ENCODE assay signal across 8 cellular contexts in the genomic region with DNA sequence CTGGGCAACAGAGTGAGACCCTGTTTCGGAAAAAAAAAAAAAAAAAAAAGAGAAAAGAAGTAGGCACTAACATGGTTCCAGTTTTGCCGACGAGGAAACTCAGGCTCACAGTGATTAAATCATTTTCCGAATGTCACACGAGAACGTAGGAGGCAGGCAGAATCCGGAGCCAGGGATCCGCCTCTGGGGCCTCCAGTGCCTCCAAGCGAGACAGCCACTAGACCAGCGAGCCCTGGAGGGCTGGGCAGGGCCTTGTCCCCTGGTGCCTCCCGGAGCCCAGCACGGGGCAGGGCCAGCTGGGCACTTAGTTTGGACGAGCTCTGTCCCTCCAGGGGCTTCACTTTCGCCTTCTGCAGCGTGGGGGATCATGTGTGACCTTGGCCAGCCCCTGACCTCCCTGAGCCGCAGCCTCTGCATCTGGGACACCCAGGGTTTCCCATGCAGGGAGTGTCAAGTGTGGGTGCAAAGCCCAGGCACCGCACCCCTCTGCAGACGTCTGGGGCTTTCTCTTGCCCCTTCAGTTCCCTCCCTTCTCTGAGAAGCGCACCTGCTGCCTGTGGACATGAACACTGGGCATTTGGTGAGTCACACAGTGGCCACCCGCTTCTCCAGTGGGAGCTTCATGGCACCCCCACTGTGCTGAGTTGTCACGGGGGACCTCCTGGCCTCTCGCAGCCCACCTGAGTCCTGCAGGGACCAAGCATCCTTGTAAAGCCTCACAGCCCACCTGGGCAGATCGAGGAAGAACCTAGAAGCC.
DNase-seq lines count a peak whose midpoint lies in the region; ATAC-seq and TF ChIP-seq lines count a peak whose summit lies in the region.

No MANE protein-coding gene starts in this region.

- POLR2A ChIA-PET in MCF 10A (lab: Yijun Ruan, JAX): interaction anchor here (0.7 to 1.8 kb wide), 7 partner anchors 22 to 272 kb away, joined by 3 to 8 read pairs (median 3); partner anchors contain the start of gene RNU6ATAC

- no peak overlapping the region for H3K4me3 ChIP-seq in HL-60 (replicated peaks; ENCODE audit: insufficient read depth, low read length)
- peak overlapping the region; percentile 30 to 56 for H3K4me3 ChIP-seq in muscle layer of duodenum (ENCODE audit: low read depth in 1 of 2, low read length in 2 of 2)

- H3K36me3 ChIP-seq in muscle layer of duodenum (ENCODE audit: control insufficient read depth in 1 of 2, insufficient read depth in 2 of 2, low read length in 2 of 2): peaks cover 0 to 9% of the 10 kb centered on the region in 2 donors

- H3K36me3 Mint-ChIP-seq in MCF 10A (ENCODE audit: insufficient read depth, unreplicated experiment): peaks cover 65% of the 10 kb centered on the region

- BruUV-seq in MCF 10A (replicated peaks; lab: Mats Ljungman, UMichigan): no TSS peak

- H3K9me3 ChIP-seq in muscle layer of duodenum (ENCODE audit: control insufficient read depth in 1 of 2, low read length in 2 of 2): no peaks in the 10 kb centered on the region

- TF ChIP-seq CTCF in HL-60 (IDR thresholded peaks at IDR 0.05; ENCODE audit: insufficient read depth, low read length) (no peak), MCF 10A (IDR thresholded peaks at IDR 0.05; ENCODE audit: unreplicated experiment) (no peak)

- no peaks in the 10 kb centered on the region for H3K9me3 Mint-ChIP-seq in MCF 10A (ENCODE audit: unreplicated experiment)

- H3K4me1 Mint-ChIP-seq in MCF 10A (ENCODE audit: insufficient read depth, unreplicated experiment): peaks cover 27% of the 10 kb centered on the region

- CTCF ChIA-PET in MCF 10A (lab: Yijun Ruan, JAX): interaction anchor here (0.6 to 2.1 kb wide), 5 partner anchors 28 to 269 kb away, joined by 3 to 8 read pairs (median 3); no protein-coding TSS in a partner anchor

- peaks cover 18 to 78% of the 10 kb centered on the region in 2 donors for H3K4me1 ChIP-seq in muscle layer of duodenum (ENCODE audit: control insufficient read depth in 1 of 2, insufficient read depth in 2 of 2, low read length in 2 of 2)

- H3K27ac ChIP-seq in HL-60 (replicated peaks): peak overlapping the region; percentile 89
- peak overlapping the region; percentile 45 for H3K27ac ChIP-seq in muscle layer of duodenum (ENCODE audit: low read length)

- peak overlapping the region; percentile 45 for H3K4me3 Mint-ChIP-seq in MCF 10A (ENCODE audit: unreplicated experiment)

- DNase-seq in AG08395 (ENCODE audit: low spot score): peak; percentile 55
- DNase-seq in HL-60 (ENCODE audit: low read depth in 1 of 2, low spot score in 1 of 2): no peak
- peak; percentile 38 for DNase-seq in MCF 10A (ENCODE audit: unreplicated experiment)
- no peak for DNase-seq in activated gamma-delta T cell (lab: John Stamatoyannopoulos, UW)
- DNase-seq in activated effector memory CD4-positive, alpha-beta T cell treated with Interleukin-2 at 50 U/mL for 16 hours: no peak

- ATAC-seq in HG03442 (IDR thresholded peaks at IDR 0.05; ENCODE audit: unreplicated experiment): no peak
- ATAC-seq in GM18511 (IDR thresholded peaks at IDR 0.05; ENCODE audit: unreplicated experiment): no peak

- peak overlapping the region; percentile 72 for H3K27ac Mint-ChIP-seq in MCF 10A (ENCODE audit: low read depth, unreplicated experiment)

- H3K27me3 ChIP-seq in HL-60 (ENCODE audit: insufficient read depth, poor library complexity, severe bottlenecking) (no peaks in the 10 kb centered on the region), muscle layer of duodenum (ENCODE audit: low read depth, low read length) (no peaks in the 10 kb centered on the region)

- no peaks in the 10 kb centered on the region for H3K27me3 Mint-ChIP-seq in MCF 10A (ENCODE audit: insufficient read depth, unreplicated experiment)

- intact Hi-C loops in MCF 10A (cut with micrococcal nuclease): loop anchor here (2.0 kb wide), 1 partner anchor 28 kb away; no protein-coding TSS in a partner anchor

Comparison
In these comparisons a context has a peak if more than half of its experiments do, and no peak if none do; other contexts are left out.
1. DNase-seq: peak in AG08395 (single experiment) and MCF 10A (single experiment); none in HL-60 (0 of 2), activated gamma-delta T cell (single experiment) and activated effector memory CD4-positive, alpha-beta T cell treated with Interleukin-2 at 50 U/mL for 16 hours (single experiment).